In genomic region chr4:145775406-145775805, GRCh38 we compare ENCODE assay signal across 16 cellular contexts.
"Had no signal": no experiment of that assay in that cellular context is flagged by ENCODE, and none has a peak within 500 bp of the region (broad histone marks: within the 10 kb centered on the region; RNA-seq: fewer than 3 reads in every experiment).

No MANE protein-coding gene starts in this region.

- H3K79me2 ChIP-seq: hepatocyte had no signal

- H3K4me2 ChIP-seq: hepatocyte, neural progenitor cell had no signal

- H2AFZ ChIP-seq: hepatocyte, neural progenitor cell had no signal

- H3K4me1 ChIP-seq: adrenal gland, neural progenitor cell, spleen had no signal

- H3K9ac ChIP-seq: neural progenitor cell had no signal

- DNase-seq: activated CD4-positive, alpha-beta T cell treated with anti-CD3 and anti-CD28 coated beads, Interleukin-2, amount 50 U/mL, for 4 hours; activated effector memory CD4-positive, alpha-beta T cell treated with Interleukin-2 at 50 U/mL for 16 hours; adrenal gland; dorsolateral prefrontal cortex; islet precursor cell; mammary epithelial cell; naive B cell; ovary; sigmoid colon; spleen; T-helper 9 cell had no signal

- H3K27me3 ChIP-seq: adrenal gland, cardiac muscle cell, dorsolateral prefrontal cortex, hepatocyte, neural progenitor cell, ovary, sigmoid colon, spleen had no signal

- ATAC-seq: activated CD4-positive, CD25-positive, alpha-beta regulatory T cell treated with anti-CD3 and anti-CD28 coated beads, Interleukin-2, amount 50 U/mL, for 24 hours; left lobe of liver had no signal

- H3K9me3 ChIP-seq: adrenal gland, ovary, sigmoid colon, spleen had no signal

- H3K36me3 ChIP-seq: neural progenitor cell, ovary had no signal

- H3K27ac ChIP-seq: adrenal gland, cardiac muscle cell, dorsolateral prefrontal cortex, hepatocyte, neural progenitor cell, ovary, spleen had no signal

- H3K4me3 ChIP-seq: adrenal gland, cardiac muscle cell, dorsolateral prefrontal cortex, hepatocyte, neural progenitor cell, ovary, sigmoid colon, spleen had no signal
